8 cellular contexts compared by ENCODE assay signal in the genomic region with DNA sequence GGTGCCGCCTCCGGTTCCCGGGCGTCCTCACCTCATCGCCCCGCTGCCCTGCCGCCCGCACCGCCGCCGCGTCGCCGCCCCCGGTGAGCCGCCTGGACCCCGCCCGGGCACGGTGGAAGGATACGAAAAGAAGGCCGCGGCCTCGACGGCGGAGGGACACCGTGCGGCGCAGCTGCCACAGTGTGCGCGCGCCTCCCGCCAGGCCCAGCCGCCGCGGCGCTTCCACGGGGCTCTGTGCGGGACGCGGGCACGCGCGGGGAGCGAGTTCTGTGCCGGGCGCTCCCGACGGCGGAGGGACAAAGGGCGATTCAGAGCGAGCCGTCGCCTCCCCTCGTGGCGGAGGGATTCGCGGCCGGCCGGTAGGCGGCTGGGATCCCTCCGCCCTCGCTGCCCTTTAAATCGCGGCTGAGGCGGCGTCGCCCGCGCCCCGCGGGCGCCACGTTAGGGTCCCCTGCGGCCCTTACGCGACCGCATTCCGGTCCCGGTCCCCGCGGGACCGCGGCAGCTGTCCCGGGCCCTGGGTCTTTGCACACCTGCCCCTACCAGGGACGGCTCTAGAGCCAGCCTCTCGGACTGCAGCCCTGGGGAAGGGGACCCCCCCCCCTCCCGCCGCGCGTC. TPM values are rescaled to one million over a fixed set of nuclear protein-coding genes. Genes with fewer than 3 reads are reported as not detected.
DNase-seq lines count a peak whose midpoint lies in the region; ATAC-seq and TF ChIP-seq lines count a peak whose summit lies in the region.

No MANE protein-coding gene starts in this region.

- H3K9me3 ChIP-seq in upper lobe of left lung = no peaks in the 10 kb centered on the region

- H3K9me3 Mint-ChIP-seq in T-helper 1 cell treated with Interleukin-12 subunit alpha and Interleukin-12 subunit beta and Interleukin-4 antibody, amounts not matched to agents 30 μg/mL and 1 μg/mL, for 36 hours = no peaks in the 10 kb centered on the region
- H3K9me3 Mint-ChIP-seq in progenitor cell of endocrine pancreas (ENCODE audit: low read depth) = no peaks in the 10 kb centered on the region

- peaks cover 3% of the 10 kb centered on the region for H3K36me3 Mint-ChIP-seq in T-helper 1 cell treated with Interleukin-12 subunit alpha and Interleukin-12 subunit beta and Interleukin-4 antibody, amounts not matched to agents 30 μg/mL and 1 μg/mL, for 36 hours (ENCODE audit: low read depth)
- no peaks in the 10 kb centered on the region for H3K36me3 Mint-ChIP-seq in progenitor cell of endocrine pancreas (ENCODE audit: insufficient read depth)

- DNase-seq in ELR (ENCODE audit: low read depth) (peak; percentile 97), HCEC 1CT (peak; percentile 93), NCI-H1092 treated with DMSO at 0.1 percent for 48 hours (lab: John Stamatoyannopoulos, UW) (peak; percentile 91), amniotic stem cell (lab: John Stamatoyannopoulos, UW) (peak; percentile 93), left ventricle myocardium superior (peak; percentile 93), progenitor cell of endocrine pancreas (ENCODE audit: low spot score, unreplicated experiment) (peak; percentile 81), upper lobe of left lung (peak; percentile 76 to 96)

- H3K36me3 ChIP-seq in upper lobe of left lung = no peaks in the 10 kb centered on the region

- peak overlapping the region; percentile 98 to 100 (median 100) for H3K27ac ChIP-seq in upper lobe of left lung

- no peak overlapping the region for H3K27ac Mint-ChIP-seq in T-helper 1 cell treated with Interleukin-12 subunit alpha and Interleukin-12 subunit beta and Interleukin-4 antibody, amounts not matched to agents 30 μg/mL and 1 μg/mL, for 36 hours
- H3K27ac Mint-ChIP-seq in progenitor cell of endocrine pancreas = peak overlapping the region; percentile 74

- peaks cover 30% of the 10 kb centered on the region for H3K4me1 Mint-ChIP-seq in T-helper 1 cell treated with Interleukin-12 subunit alpha and Interleukin-12 subunit beta and Interleukin-4 antibody, amounts not matched to agents 30 μg/mL and 1 μg/mL, for 36 hours (ENCODE audit: low read depth)
- H3K4me1 Mint-ChIP-seq in progenitor cell of endocrine pancreas (ENCODE audit: low read depth) = peaks cover 29% of the 10 kb centered on the region

- peaks cover 33 to 45% (median 39%) of the 10 kb centered on the region in 4 donors for H3K4me1 ChIP-seq in upper lobe of left lung

- H3K4me3 Mint-ChIP-seq in T-helper 1 cell treated with Interleukin-12 subunit alpha and Interleukin-12 subunit beta and Interleukin-4 antibody, amounts not matched to agents 30 μg/mL and 1 μg/mL, for 36 hours = peak overlapping the region; percentile 75
- peak overlapping the region; percentile 72 for H3K4me3 Mint-ChIP-seq in progenitor cell of endocrine pancreas (ENCODE audit: low read depth)

- H3K27me3 ChIP-seq in upper lobe of left lung = no peaks in the 10 kb centered on the region

- 0% methylated on average over 75 of the region's 90 CpGs; no CpG with 5 or more reads in 1 of the 2 donors for whole genome bisulfite sequencing in upper lobe of left lung, 2 donors

- TF ChIP-seq CTCF in progenitor cell of endocrine pancreas (IDR thresholded peaks at IDR 0.05; ENCODE audit: unreplicated experiment) (no peak), upper lobe of left lung (IDR thresholded peaks at IDR 0.05) (peak in 4 of 6 experiments; percentile 61 to 80 (median 72))

- peaks cover 28% of the 10 kb centered on the region for H3K27me3 Mint-ChIP-seq in T-helper 1 cell treated with Interleukin-12 subunit alpha and Interleukin-12 subunit beta and Interleukin-4 antibody, amounts not matched to agents 30 μg/mL and 1 μg/mL, for 36 hours (ENCODE audit: low read depth)
- peaks cover 14% of the 10 kb centered on the region for H3K27me3 Mint-ChIP-seq in progenitor cell of endocrine pancreas

- ATAC-seq in left ventricle myocardium superior (peak; percentile 63), upper lobe of left lung (ENCODE audit: low FRiP score in 2 of 2) (peak; percentile 80 to 84)

- intact Hi-C loops in left ventricle myocardium superior (cut with micrococcal nuclease) = no loop called here

- peak overlapping the region; percentile 61 to 94 (median 76) for H3K4me3 ChIP-seq in upper lobe of left lung

- TF ChIP-seq EP300 in upper lobe of left lung (IDR thresholded peaks at IDR 0.05) = no peak

- TF ChIP-seq POLR2A in upper lobe of left lung (IDR thresholded peaks at IDR 0.05) = peak; percentile 75 to 98 (median 86)

RNA-seq across cellular contexts. Expression of a gene that starts 0.6 kb away (rescaled TPM):
- total RNA-seq in left ventricle myocardium superior (30.4 TPM), progenitor cell of endocrine pancreas (67.5 and 68.7 TPM in 2 replicates), upper lobe of left lung (10 to 100 TPM; 19.3 to 61.2 (median 41.0) TPM)

RNA-seq across cellular contexts. Expression of a gene that starts 58.1 kb away (rescaled TPM):
- 23.9 TPM for total RNA-seq in left ventricle myocardium superior
- 35.1 and 35.3 TPM in 2 replicates for total RNA-seq in progenitor cell of endocrine pancreas
- 10 to 100 TPM; 13.9 to 37.5 (median 24.0) TPM for total RNA-seq in upper lobe of left lung

Comparison
In these comparisons a context has a peak if more than half of its experiments do, and no peak if none do; other contexts are left out.
1. Peak in every context shown above with its lines: DNase-seq, ATAC-seq, H3K4me3 ChIP-seq and H3K27ac ChIP-seq.